8 cellular contexts compared by ENCODE assay signal in genomic region chr7:111752022-111752582, GRCh38.
DNase-seq lines count a peak whose midpoint lies in the region; ATAC-seq lines count a peak whose summit lies in the region.

No MANE protein-coding gene starts in this region.

- peaks cover 10% of the 10 kb centered on the region for H3K27me3 Mint-ChIP-seq in memory B cell

- ATAC-seq in GM18511 (IDR thresholded peaks at IDR 0.05; ENCODE audit: unreplicated experiment): peak; percentile 98
- peak; percentile 92 for ATAC-seq in HG02973 (IDR thresholded peaks at IDR 0.05; ENCODE audit: unreplicated experiment)
- peak; percentile 35 for ATAC-seq in memory B cell (ENCODE audit: low read depth)

- no peak overlapping the region for H3K4me3 Mint-ChIP-seq in memory B cell

- DNase-seq in AG08395 (ENCODE audit: low spot score) (peak; percentile 60), NCI-H2107 treated with DMSO at 0.1 percent for 48 hours (lab: John Stamatoyannopoulos, UW; ENCODE audit: unreplicated experiment) (peak; percentile 58), dedifferentiated amniotic fluid mesenchymal stem cell (ENCODE audit: extremely low spot score) (peak; percentile 35), memory B cell (ENCODE audit: low spot score in 2 of 2) (peak; percentile 17 to 19)
- DNase-seq in activated CD4-positive, CD25-positive, alpha-beta regulatory T cell treated with anti-CD3 and anti-CD28 coated beads, Interleukin-2, amount 50 U/mL, for 72 hours: peak; percentile 56
- DNase-seq in stimulated activated naive CD4-positive, alpha-beta T cell (lab: John Stamatoyannopoulos, UW): peak; percentile 6 to 28 (median 22)

- H3K9me3 Mint-ChIP-seq in memory B cell: peaks cover 2% of the 10 kb centered on the region

- H3K27ac Mint-ChIP-seq in memory B cell: no peak overlapping the region

- H3K36me3 Mint-ChIP-seq in memory B cell: no peaks in the 10 kb centered on the region

- no peaks in the 10 kb centered on the region for H3K4me1 Mint-ChIP-seq in memory B cell

Comparison
In these comparisons a context has a peak if more than half of its experiments do, and no peak if none do; other contexts are left out.
1. Peak in every context shown above with its lines: DNase-seq and ATAC-seq.
2. ATAC-seq: peak in every context shown above with its lines; median percentile 98 in GM18511; 92 in HG02973; 35 in memory B cell.